ENCODE assay signal across 31 cellular contexts in the genomic region with DNA sequence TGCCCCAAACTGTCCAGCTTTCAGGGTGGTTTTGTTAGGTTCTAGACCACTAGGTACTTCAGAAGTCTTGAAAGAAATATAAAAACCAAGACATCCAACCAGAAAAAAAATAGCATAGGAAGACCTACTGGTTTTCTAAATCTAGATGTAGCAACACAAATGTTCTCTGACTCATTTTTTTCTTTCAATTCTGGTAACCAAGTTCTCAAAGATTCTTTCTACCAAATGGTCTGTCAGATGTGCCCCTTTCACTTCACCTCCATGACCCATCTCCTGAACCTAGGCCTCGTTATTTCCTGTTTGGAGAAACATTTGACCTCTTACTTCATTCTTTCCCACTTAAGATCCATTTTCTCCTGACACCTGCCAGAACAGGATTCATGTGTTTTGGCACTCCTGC.
A peak's percentile ranks its signal among the peaks of the same experiment; 100 is the strongest.
DNase-seq lines count a peak whose midpoint lies in the region; ATAC-seq and TF ChIP-seq lines count a peak whose summit lies in the region.
"Had no signal": no experiment of that assay in that cellular context is flagged by ENCODE, and none has a peak within 500 bp of the region (broad histone marks: within the 10 kb centered on the region; RNA-seq: fewer than 3 reads in every experiment).

No MANE protein-coding gene starts in this region.

- ATAC-seq in GM18517 (IDR thresholded peaks at IDR 0.05; ENCODE audit: unreplicated experiment) (peak; percentile 49), GM21526 (IDR thresholded peaks at IDR 0.05; ENCODE audit: low FRiP score, unreplicated experiment) (peak; percentile 64), HG03432 (IDR thresholded peaks at IDR 0.05; ENCODE audit: unreplicated experiment) (peak; percentile 74)
- ATAC-seq: foreskin keratinocyte, HCT116, HepG2, left lung, Panc1 had no signal

- no peaks in the 10 kb centered on the region for H3K4me1 ChIP-seq in SK-N-SH (ENCODE audit: control insufficient read depth in 1 of 2, insufficient read depth in 2 of 2, low read depth in 1 of 2, low read length in 1 of 2)
- H3K4me1 ChIP-seq: esophagus squamous epithelium, foreskin keratinocyte, left lung, parathyroid adenoma had no signal

- no peak overlapping the region for H3K9ac ChIP-seq in SK-N-SH
- H3K9ac ChIP-seq: parathyroid adenoma had no signal

- no peaks in the 10 kb centered on the region for H3K79me2 ChIP-seq in SK-N-SH (ENCODE audit: insufficient read depth)
- H3K79me2 ChIP-seq: parathyroid adenoma had no signal

- no peak overlapping the region for H3K4me2 ChIP-seq in SK-N-SH
- H3K4me2 ChIP-seq: smooth muscle cell had no signal

- no peak overlapping the region for H3K4me3 ChIP-seq in SK-N-SH (ENCODE audit: low read depth in 2 of 2, low read length in 1 of 2)
- H3K4me3 ChIP-seq: esophagus squamous epithelium, left lung, smooth muscle cell, thoracic aorta had no signal

- no peak overlapping the region for H2AFZ ChIP-seq in SK-N-SH (ENCODE audit: low read depth)
- H2AFZ ChIP-seq: parathyroid adenoma had no signal

- H3K36me3 ChIP-seq in SK-N-SH (replicated peaks in 1 of 2; ENCODE audit: control insufficient read depth in 1 of 2, insufficient read depth in 2 of 2, low read length in 1 of 2): no peaks in the 10 kb centered on the region
- H3K36me3 ChIP-seq: esophagus squamous epithelium, left lung, thoracic aorta had no signal

- H3K27ac Mint-ChIP-seq in neural crest cell (ENCODE audit: unreplicated experiment): peak overlapping the region; percentile 39
- H3K27ac Mint-ChIP-seq in activated naive CD4-positive, alpha-beta T cell treated with anti-CD3 and anti-CD28 coated beads, Interleukin-2, amount 10 ng/mL, durations not matched to agents 7 days and 5 days: no peak overlapping the region
- H3K27ac Mint-ChIP-seq: activated CD4-positive, alpha-beta memory T cell treated with anti-CD3 and anti-CD28 coated beads, Interleukin-2, amount 10 ng/mL, durations not matched to agents 7 days and 5 days; brain; CD4-positive, alpha-beta T cell; dendritic cell treated with granulocyte-macrophage colony-stimulating factor and Interleukin-4, amounts not matched to agents 40 ng/mL and 50 ng/mL, for 4 days; memory B cell; stimulated activated naive CD8-positive, alpha-beta T cell treated with anti-CD3 and anti-CD28 coated beads, Interleukin-15, Interleukin-2, amounts not matched to agents 100 ng/mL and 50 ng/mL, for 24 hours; T-helper 2 cell treated with Interferon-gamma antibody and Interleukin-4, amounts not matched to agents 5 μg/mL and 100 μg/mL, for 36 hours had no signal

- H3K36me3 Mint-ChIP-seq in neural crest cell (ENCODE audit: low read depth): no peaks in the 10 kb centered on the region
- H3K36me3 Mint-ChIP-seq in activated naive CD4-positive, alpha-beta T cell treated with anti-CD3 and anti-CD28 coated beads, Interleukin-2, amount 10 ng/mL, durations not matched to agents 7 days and 5 days: no peaks in the 10 kb centered on the region
- H3K36me3 Mint-ChIP-seq: brain had no signal

- no peak for TF ChIP-seq RAD21 in SK-N-SH (IDR thresholded peaks at IDR 0.05; ENCODE audit: low read length)

- no peaks in the 10 kb centered on the region for H3K9me3 Mint-ChIP-seq in neural crest cell
- no peaks in the 10 kb centered on the region for H3K9me3 Mint-ChIP-seq in activated naive CD4-positive, alpha-beta T cell treated with anti-CD3 and anti-CD28 coated beads, Interleukin-2, amount 10 ng/mL, durations not matched to agents 7 days and 5 days
- H3K9me3 Mint-ChIP-seq: activated CD4-positive, alpha-beta memory T cell treated with anti-CD3 and anti-CD28 coated beads, Interleukin-2, amount 10 ng/mL, durations not matched to agents 7 days and 5 days; CD4-positive, alpha-beta T cell; dendritic cell treated with granulocyte-macrophage colony-stimulating factor and Interleukin-4, amounts not matched to agents 40 ng/mL and 50 ng/mL, for 4 days; memory B cell; stimulated activated naive CD8-positive, alpha-beta T cell treated with anti-CD3 and anti-CD28 coated beads, Interleukin-15, Interleukin-2, amounts not matched to agents 100 ng/mL and 50 ng/mL, for 24 hours; T-helper 2 cell treated with Interferon-gamma antibody and Interleukin-4, amounts not matched to agents 5 μg/mL and 100 μg/mL, for 36 hours had no signal

- no peaks in the 10 kb centered on the region for H4K20me1 ChIP-seq in SK-N-SH (ENCODE audit: insufficient read depth)

- 52% methylated on average over 1 of the region's 1 CpG for WGBS in SK-N-SH (ENCODE audit: low lambda C conversion rate)

- H3F3A ChIP-seq in SK-N-SH (replicated peaks; ENCODE audit: insufficient read depth): no peaks in the 10 kb centered on the region

- TF ChIP-seq CTCF in neural crest cell (conservative IDR thresholded peaks at IDR 0.05) (no peak), SK-N-SH (IDR thresholded peaks at IDR 0.05) (no peak)

- H3K27me3 ChIP-seq in SK-N-SH (ENCODE audit: insufficient read depth): no peaks in the 10 kb centered on the region
- H3K27me3 ChIP-seq: esophagus squamous epithelium, foreskin keratinocyte, left lung had no signal

- TF ChIP-seq EP300 in SK-N-SH (IDR thresholded peaks at IDR 0.05; ENCODE audit: borderline replicate concordance in 1 of 2, low read depth in 1 of 2, low read length in 1 of 2): no peak

- CTCF ChIA-PET in SK-N-SH (lab: Yijun Ruan, JAX): interaction anchor here (0.6 kb wide), 1 partner anchor 13 kb away, joined by 3 read pairs; no protein-coding TSS in a partner anchor
- CTCF ChIA-PET in activated naive CD4-positive, alpha-beta T cell treated with anti-CD3 and anti-CD28 coated beads, Interleukin-2, amount 10 ng/mL, durations not matched to agents 7 days and 5 days (lab: Charles Lee): no interaction called here

- H3K9me3 ChIP-seq in SK-N-SH: no peaks in the 10 kb centered on the region
- H3K9me3 ChIP-seq: esophagus squamous epithelium, left lung, thoracic aorta had no signal

- no peak overlapping the region for H3K4me3 Mint-ChIP-seq in neural crest cell
- H3K4me3 Mint-ChIP-seq in activated naive CD4-positive, alpha-beta T cell treated with anti-CD3 and anti-CD28 coated beads, Interleukin-2, amount 10 ng/mL, durations not matched to agents 7 days and 5 days: no peak overlapping the region
- H3K4me3 Mint-ChIP-seq: activated CD4-positive, alpha-beta memory T cell treated with anti-CD3 and anti-CD28 coated beads, Interleukin-2, amount 10 ng/mL, durations not matched to agents 7 days and 5 days; brain; CD4-positive, alpha-beta T cell; dendritic cell treated with granulocyte-macrophage colony-stimulating factor and Interleukin-4, amounts not matched to agents 40 ng/mL and 50 ng/mL, for 4 days; memory B cell; stimulated activated naive CD8-positive, alpha-beta T cell treated with anti-CD3 and anti-CD28 coated beads, Interleukin-15, Interleukin-2, amounts not matched to agents 100 ng/mL and 50 ng/mL, for 24 hours; T-helper 2 cell treated with Interferon-gamma antibody and Interleukin-4, amounts not matched to agents 5 μg/mL and 100 μg/mL, for 36 hours had no signal

- H3K9me2 ChIP-seq in SK-N-SH: no peaks in the 10 kb centered on the region

- no peaks in the 10 kb centered on the region for H3K27me3 Mint-ChIP-seq in neural crest cell (ENCODE audit: low read depth)
- no peaks in the 10 kb centered on the region for H3K27me3 Mint-ChIP-seq in activated naive CD4-positive, alpha-beta T cell treated with anti-CD3 and anti-CD28 coated beads, Interleukin-2, amount 10 ng/mL, durations not matched to agents 7 days and 5 days
- H3K27me3 Mint-ChIP-seq: activated CD4-positive, alpha-beta memory T cell treated with anti-CD3 and anti-CD28 coated beads, Interleukin-2, amount 10 ng/mL, durations not matched to agents 7 days and 5 days; brain; CD4-positive, alpha-beta T cell; dendritic cell treated with granulocyte-macrophage colony-stimulating factor and Interleukin-4, amounts not matched to agents 40 ng/mL and 50 ng/mL, for 4 days; stimulated activated naive CD8-positive, alpha-beta T cell treated with anti-CD3 and anti-CD28 coated beads, Interleukin-15, Interleukin-2, amounts not matched to agents 100 ng/mL and 50 ng/mL, for 24 hours had no signal

- no peak overlapping the region for H3K27ac ChIP-seq in SK-N-SH (ENCODE audit: low read depth in 2 of 2, low read length in 1 of 2)
- H3K27ac ChIP-seq: esophagus squamous epithelium, foreskin keratinocyte, left lung, parathyroid adenoma, thoracic aorta had no signal

- in situ Hi-C loops in G401 (cut with HindIII; ENCODE audit: low sequenced_read_pairs): no loop called here

- POLR2A ChIA-PET in SK-N-SH (lab: Yijun Ruan, JAX): no interaction called here

- DNase-seq in neural crest cell (ENCODE audit: low read depth, low spot score) (no peak), SK-N-SH (no peak), G401 (ENCODE audit: low spot score) (no peak)
- DNase-seq in activated naive CD4-positive, alpha-beta T cell treated with anti-CD3 and anti-CD28 coated beads, Interleukin-2, amount 10 ng/mL, durations not matched to agents 7 days and 5 days: no peak
- DNase-seq: activated CD4-positive, alpha-beta memory T cell treated with anti-CD3 and anti-CD28 coated beads, Interleukin-2, amount 10 ng/mL, durations not matched to agents 7 days and 5 days; activated CD8-positive, alpha-beta memory T cell treated with anti-CD3 and anti-CD28 coated beads, Interleukin-2, amount 50 U/mL, for 48 hours; activated naive CD4-positive, alpha-beta T cell treated with anti-CD3 and anti-CD28 coated beads, Interleukin-2, amount 50 U/mL, for 16 hours; CD4-positive, alpha-beta T cell; EL; esophagus squamous epithelium; foreskin keratinocyte; head of caudate nucleus; left lung; MM.1S; NCI-H2029 treated with DMSO at 0.1 percent for 48 hours; NCI-H524 treated with DMSO at 0.1 percent for 48 hours; SHP77 had no signal

- no peaks in the 10 kb centered on the region for H3K4me1 Mint-ChIP-seq in neural crest cell
- no peaks in the 10 kb centered on the region for H3K4me1 Mint-ChIP-seq in activated naive CD4-positive, alpha-beta T cell treated with anti-CD3 and anti-CD28 coated beads, Interleukin-2, amount 10 ng/mL, durations not matched to agents 7 days and 5 days
- H3K4me1 Mint-ChIP-seq: memory B cell had no signal

TF ChIP-seq in SK-N-SH, 30 proteins besides CTCF, POLR2A, EP300 and RAD21 (continues in another document):
- TF ChIP-seq, protein P1, sequence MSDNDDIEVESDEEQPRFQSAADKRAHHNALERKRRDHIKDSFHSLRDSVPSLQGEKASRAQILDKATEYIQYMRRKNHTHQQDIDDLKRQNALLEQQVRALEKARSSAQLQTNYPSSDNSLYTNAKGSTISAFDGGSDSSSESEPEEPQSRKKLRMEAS (IDR thresholded peaks at IDR 0.05; ENCODE audit: low read depth): no peak
- no peak for TF ChIP-seq NRF1 (IDR thresholded peaks at IDR 0.05; ENCODE audit: low read depth, low read length)
